In genomic region chr6:16306334-16306733, GRCh38 we compare ENCODE assay signal across 27 cellular contexts.
A peak's percentile ranks its signal among the peaks of the same experiment; 100 is the strongest.
DNase-seq lines count a peak whose midpoint lies in the region; ATAC-seq lines count a peak whose summit lies in the region.
"Had no signal": no experiment of that assay in that cellular context is flagged by ENCODE, and none has a peak within 500 bp of the region (broad histone marks: within the 10 kb centered on the region; RNA-seq: fewer than 3 reads in every experiment).

No MANE protein-coding gene starts in this region.

- no peak overlapping the region for H3K4me3 ChIP-seq in trophoblast cell (ENCODE audit: low read depth, low read length)
- H3K4me3 ChIP-seq: HAP-1, psoas muscle had no signal

- H3K4me3 Mint-ChIP-seq in dendritic cell treated with granulocyte-macrophage colony-stimulating factor and Interleukin-4, amounts not matched to agents 40 ng/mL and 50 ng/mL, for 4 days, result no peak overlapping the region
- H3K4me3 Mint-ChIP-seq: activated T-cell treated with anti-CD3 and anti-CD28 coated beads, Interleukin-2, amount 50 U/mL, for 4 hours; central memory CD8-positive, alpha-beta T cell; immature natural killer cell; stimulated activated naive CD8-positive, alpha-beta T cell treated with anti-CD3 and anti-CD28 coated beads, Interleukin-15, Interleukin-2, amounts not matched to agents 100 ng/mL and 50 ng/mL, for 24 hours had no signal

- no peak overlapping the region for H4K12ac ChIP-seq in trophoblast cell (ENCODE audit: low read depth, low read length)

- ATAC-seq in HG03095 (IDR thresholded peaks at IDR 0.05; ENCODE audit: unreplicated experiment) (peak; percentile 1), Right ventricle myocardium superior (ENCODE audit: poor library complexity) (no peak)
- ATAC-seq: activated T-cell treated with anti-CD3 and anti-CD28 coated beads, Interleukin-2, amount 50 U/mL, for 4 hours; left colon; psoas muscle had no signal

- no peaks in the 10 kb centered on the region for H3K79me1 ChIP-seq in trophoblast cell (ENCODE audit: low read length)

- H3K27me3 Mint-ChIP-seq in dendritic cell treated with granulocyte-macrophage colony-stimulating factor and Interleukin-4, amounts not matched to agents 40 ng/mL and 50 ng/mL, for 4 days, result no peaks in the 10 kb centered on the region
- H3K27me3 Mint-ChIP-seq: central memory CD8-positive, alpha-beta T cell; naive B cell; stimulated activated naive CD8-positive, alpha-beta T cell treated with anti-CD3 and anti-CD28 coated beads, Interleukin-15, Interleukin-2, amounts not matched to agents 100 ng/mL and 50 ng/mL, for 24 hours had no signal

- H3K9ac ChIP-seq in trophoblast cell (ENCODE audit: low read length), result no peak overlapping the region
- H3K9ac ChIP-seq: SK-N-SH had no signal

- H4K8ac ChIP-seq in trophoblast cell (ENCODE audit: low read depth, low read length), result no peak overlapping the region

- H2BK5ac ChIP-seq in trophoblast cell (ENCODE audit: low read depth, low read length, poor library complexity), result no peak overlapping the region

- no peaks in the 10 kb centered on the region for H3K9me3 Mint-ChIP-seq in dendritic cell treated with granulocyte-macrophage colony-stimulating factor and Interleukin-4, amounts not matched to agents 40 ng/mL and 50 ng/mL, for 4 days
- H3K9me3 Mint-ChIP-seq: activated T-cell treated with anti-CD3 and anti-CD28 coated beads, Interleukin-2, amount 50 U/mL, for 4 hours; central memory CD8-positive, alpha-beta T cell; immature natural killer cell; naive B cell; stimulated activated naive CD8-positive, alpha-beta T cell treated with anti-CD3 and anti-CD28 coated beads, Interleukin-15, Interleukin-2, amounts not matched to agents 100 ng/mL and 50 ng/mL, for 24 hours had no signal

- intact Hi-C loops in dendritic cell treated with granulocyte-macrophage colony-stimulating factor and Interleukin-4, amounts not matched to agents 40 ng/mL and 50 ng/mL, for 4 days (cut with micrococcal nuclease), result no loop called here
- intact Hi-C loops in Right ventricle myocardium superior (cut with DNase I), result no loop called here

- H3K27ac ChIP-seq in trophoblast cell (ENCODE audit: low read depth, low read length), result no peak overlapping the region
- H3K27ac ChIP-seq: psoas muscle had no signal

- no peak overlapping the region for H4K91ac ChIP-seq in trophoblast cell (ENCODE audit: low read depth, low read length)

- peak overlapping the region; percentile 29 for H3K27ac Mint-ChIP-seq in dendritic cell treated with granulocyte-macrophage colony-stimulating factor and Interleukin-4, amounts not matched to agents 40 ng/mL and 50 ng/mL, for 4 days
- H3K27ac Mint-ChIP-seq: immature natural killer cell; stimulated activated naive CD8-positive, alpha-beta T cell treated with anti-CD3 and anti-CD28 coated beads, Interleukin-15, Interleukin-2, amounts not matched to agents 100 ng/mL and 50 ng/mL, for 24 hours had no signal

- H3K23ac ChIP-seq in trophoblast cell (ENCODE audit: low read length), result no peak overlapping the region

- no peak overlapping the region for H2BK12ac ChIP-seq in trophoblast cell (ENCODE audit: low read length)

- peak; percentile 65 for DNase-seq in ELF-1 (ENCODE audit: low read depth, low spot score)
- no peak for DNase-seq in trophoblast cell
- no peak for DNase-seq in NCI-H2029 (lab: John Stamatoyannopoulos, UW)
- DNase-seq in Right ventricle myocardium superior, result no peak
- no peak for DNase-seq in activated T-cell treated with anti-CD3 and anti-CD28 coated beads, Interleukin-2, amount 50 U/mL, for 1 hour
- DNase-seq: activated CD4-positive, alpha-beta T cell treated with anti-CD3 and anti-CD28 coated beads for 48 hours; activated gamma-delta T cell treated with Interleukin-2 at 50 U/mL for 16 hours; activated T-cell treated with anti-CD3 and anti-CD28 coated beads, Interleukin-2, amount 50 U/mL, for 4 hours; Caco-2; GF-D8; immature natural killer cell; KBM-7; left colon; MM.1S; naive B cell; NCI-H2081; NCI-H226; NCI-H774; occipital lobe; psoas muscle; SK-N-SH; stimulated activated CD4-positive, alpha-beta T cell treated with anti-CD3 and anti-CD28 coated beads, Interleukin-15, amount 100 ng/mL, for 24 hours had no signal

- peaks cover 88% of the 10 kb centered on the region for H3K36me3 Mint-ChIP-seq in dendritic cell treated with granulocyte-macrophage colony-stimulating factor and Interleukin-4, amounts not matched to agents 40 ng/mL and 50 ng/mL, for 4 days (ENCODE audit: low read depth)
- H3K36me3 Mint-ChIP-seq: naive B cell had no signal

- H3K36me3 ChIP-seq in trophoblast cell (ENCODE audit: control insufficient read depth in 1 of 2, insufficient read depth in 2 of 2, low read length in 2 of 2), result no peaks in the 10 kb centered on the region
- H3K36me3 ChIP-seq: HAP-1 had no signal

- H3K27me3 ChIP-seq in trophoblast cell (ENCODE audit: insufficient read depth, low read length), result no peaks in the 10 kb centered on the region

- no peaks in the 10 kb centered on the region for H3K79me2 ChIP-seq in trophoblast cell (ENCODE audit: control insufficient read depth, insufficient read depth, low read length, poor library complexity)

- H3K9me3 ChIP-seq in trophoblast cell (ENCODE audit: insufficient read depth, low read depth, low read length), result no peaks in the 10 kb centered on the region
- H3K9me3 ChIP-seq: Caco-2, HAP-1, psoas muscle, SK-N-SH had no signal

- H3K4me1 Mint-ChIP-seq in dendritic cell treated with granulocyte-macrophage colony-stimulating factor and Interleukin-4, amounts not matched to agents 40 ng/mL and 50 ng/mL, for 4 days (ENCODE audit: low read depth), result peaks cover 21% of the 10 kb centered on the region
- H3K4me1 Mint-ChIP-seq: immature natural killer cell had no signal

- H2AK5ac ChIP-seq in trophoblast cell (ENCODE audit: low read length), result no peak overlapping the region

- no CpG with 5 or more reads among the region's 20 CpGs for WGBS in trophoblast cell (ENCODE audit: extremely low coverage, insufficient coverage, insufficient read length)

- H3K4me1 ChIP-seq in trophoblast cell (ENCODE audit: control insufficient read depth in 1 of 2, insufficient read depth in 2 of 2, low read length in 2 of 2), result peaks cover 0 to 2% of the 10 kb centered on the region in 2 experiments
- H3K4me1 ChIP-seq: Caco-2 had no signal

- no peak overlapping the region for H3K18ac ChIP-seq in trophoblast cell (ENCODE audit: low read length)

- H3K14ac ChIP-seq in trophoblast cell (ENCODE audit: low read length), result no peak overlapping the region

- no peak overlapping the region for H3K4ac ChIP-seq in trophoblast cell (ENCODE audit: low read depth, low read length)

- no peak overlapping the region for H2AFZ ChIP-seq in trophoblast cell (ENCODE audit: insufficient read depth, low read length, poor library complexity)

- H3K4me2 ChIP-seq in trophoblast cell (ENCODE audit: low read length), result peak overlapping the region; percentile 29
- H3K4me2 ChIP-seq: SK-N-SH had no signal

- no peak overlapping the region for H2BK120ac ChIP-seq in trophoblast cell (ENCODE audit: insufficient read depth, low read length, poor library complexity)
